ENCODE assay signal across 17 cellular contexts in genomic region chr9:127195976-127196825, GRCh38.
"Had no signal": no experiment of that assay in that cellular context is flagged by ENCODE, and none has a peak within 500 bp of the region (broad histone marks: within the 10 kb centered on the region; RNA-seq: fewer than 3 reads in every experiment).

No MANE protein-coding gene starts in this region.

- DNase-seq: activated CD4-positive, alpha-beta memory T cell treated with anti-CD3 and anti-CD28 coated beads, Interleukin-2, amount 10 ng/mL, durations not matched to agents 7 days and 5 days; activated CD4-positive, alpha-beta T cell treated with anti-CD3 and anti-CD28 coated beads, Interleukin-2, amount 10 ng/mL, durations not matched to agents 24 days and 14 days; activated effector memory CD4-positive, alpha-beta T cell treated with anti-CD3 and anti-CD28 coated beads, Interleukin-2, amount 50 U/mL, for 16 hours; activated T-cell treated with anti-CD3 and anti-CD28 coated beads, Interleukin-2, amount 50 U/mL, for 72 hours; anterior cingulate cortex; effector CD4-positive, alpha-beta T cell; erythroblast; immature natural killer cell; mucosa of descending colon; naive thymus-derived CD4-positive, alpha-beta T cell; retina; stimulated activated CD4-positive, alpha-beta T cell treated with anti-CD3 and anti-CD28 coated beads, Interleukin-4, amount 100 ng/mL, for 4 hours; T-helper 17 cell; thyroid gland; upper lobe of right lung had no signal

- ATAC-seq: activated CD4-positive, CD25-positive, alpha-beta regulatory T cell treated with anti-CD3 and anti-CD28 coated beads, Interleukin-2, amount 50 U/mL, for 24 hours; activated T-cell treated with anti-CD3 and anti-CD28 coated beads, Interleukin-2, amount 50 U/mL, for 72 hours; naive thymus-derived CD4-positive, alpha-beta T cell; T-helper 17 cell; upper lobe of right lung had no signal

- H3K9me3 ChIP-seq: mucosa of descending colon, thyroid gland, upper lobe of right lung had no signal

- H3K4me3 ChIP-seq: hepatocyte, mucosa of descending colon, thyroid gland, upper lobe of right lung had no signal

- H3K27ac ChIP-seq: hepatocyte, thyroid gland, upper lobe of right lung had no signal

- H2AFZ ChIP-seq: hepatocyte had no signal

- H3K79me2 ChIP-seq: hepatocyte had no signal

- H3K4me2 ChIP-seq: hepatocyte had no signal

- H3K27me3 ChIP-seq: hepatocyte, thyroid gland, upper lobe of right lung had no signal

- H3K36me3 ChIP-seq: upper lobe of right lung had no signal
